In genomic region chr12:117855165-117855564, GRCh38 we compare ENCODE assay signal across 10 cellular contexts.
"Had no signal": no experiment of that assay in that cellular context is flagged by ENCODE, and none has a peak within 500 bp of the region (broad histone marks: within the 10 kb centered on the region; RNA-seq: fewer than 3 reads in every experiment).

No MANE protein-coding gene starts in this region.

- H3K4me3 Mint-ChIP-seq: T-cell had no signal

- H2AFZ ChIP-seq: PC-9 had no signal

- H3K4me3 ChIP-seq: PC-9, SJCRH30, SK-N-MC had no signal

- H3K27ac Mint-ChIP-seq: T-cell had no signal

- H3K36me3 ChIP-seq: SJCRH30 had no signal

- H3K27me3 ChIP-seq: SJCRH30 had no signal

- H3K36me3 Mint-ChIP-seq: T-cell had no signal

- H3K9me3 ChIP-seq: SJCRH30 had no signal

- H3K4me1 ChIP-seq: SJCRH30 had no signal

- H3K27ac ChIP-seq: RWPE1, SJCRH30, SK-N-MC had no signal

- DNase-seq: MM.1S, NCI-H1092, NCI-H1417 treated with DMSO at 0.1 percent for 48 hours, NCI-H1436 treated with DMSO at 0.1 percent for 48 hours, SIG-M5 had no signal

- H3K4me2 ChIP-seq: PC-9 had no signal
